Comparison of ENCODE assay signal across 1 cellular context in the genomic region with DNA sequence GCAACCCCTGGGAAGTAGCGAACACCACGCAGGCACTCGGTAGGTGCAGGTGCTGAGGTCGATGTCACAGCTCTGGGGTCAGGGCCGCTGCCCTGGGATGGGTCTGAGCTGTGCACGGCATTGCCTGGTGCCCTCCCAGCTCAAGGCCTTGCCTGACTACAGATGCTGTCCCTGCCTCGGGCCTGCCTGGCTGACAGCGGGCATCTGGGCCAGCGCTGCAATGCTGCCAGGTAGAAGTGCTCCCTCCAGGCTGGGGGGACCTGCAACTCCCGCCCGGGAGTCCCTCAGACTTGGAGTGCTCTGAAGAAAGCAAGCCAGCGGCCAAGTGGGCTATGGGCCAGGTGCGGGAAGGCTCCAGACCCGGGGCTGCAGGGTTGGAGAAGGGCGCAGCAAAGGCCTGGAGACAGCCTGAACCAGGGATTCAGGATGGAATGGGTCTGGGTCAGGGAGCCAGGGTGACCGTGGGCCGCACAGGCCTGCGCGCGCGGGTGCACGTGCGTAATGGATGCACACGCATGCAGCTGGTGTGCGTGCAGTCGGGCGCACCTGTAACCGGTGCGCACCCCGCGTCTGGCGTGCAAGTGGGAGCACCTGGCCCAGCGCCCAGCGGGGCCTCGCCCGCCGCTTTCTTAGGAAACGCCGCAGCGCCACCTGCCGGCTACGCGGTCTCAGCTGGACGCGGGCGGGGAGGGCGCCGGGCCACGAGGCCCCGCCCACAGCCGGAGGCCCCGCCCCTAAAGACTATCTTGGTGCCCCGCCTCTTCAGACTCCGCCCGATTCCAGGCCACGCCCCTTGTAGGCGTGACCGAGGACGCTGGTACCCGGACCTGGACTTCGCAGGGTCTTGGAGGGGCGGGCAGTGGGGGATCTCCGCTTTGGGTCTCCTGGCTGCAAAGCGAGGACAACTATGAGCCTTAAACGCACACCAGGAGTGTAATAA.
TF ChIP-seq lines count a peak whose summit lies in the region.

No MANE protein-coding gene starts in this region.

TF ChIP-seq in K562, 482 proteins besides CTCF, POLR2A, EP300 and RAD21 (continued from another document and continues in another):
- TF ChIP-seq ETV6 (IDR thresholded peaks at IDR 0.05; ENCODE audit: borderline replicate concordance in 1 of 2, low read depth in 2 of 2, low read length in 1 of 2) (no peak), ETV6 (CRISPR knock-in tag; IDR thresholded peaks at IDR 0.05; ENCODE audit: borderline replicate concordance) (peak; percentile 47; the same call in 1 of the 2 replicates), GABPB2 (CRISPR knock-in tag; conservative IDR thresholded peaks at IDR 0.05) (no peak), ATF7 (IDR thresholded peaks at IDR 0.05) (peak; percentile 51; the same call in 1 of the 2 replicates), TEAD1 (CRISPR knock-in tag; IDR thresholded peaks at IDR 0.05) (peak in 1 of 2 experiments; percentile 13; a peak in 1 of 4 replicates), CXXC5 (CRISPR knock-in tag; IDR thresholded peaks at IDR 0.05) (peak; percentile 88), CCNT2 (IDR thresholded peaks at IDR 0.05; ENCODE audit: borderline replicate concordance, extremely low read depth, insufficient read length, low read depth, low read length) (peak; percentile 60), TEAD2 (tag; IDR thresholded peaks at IDR 0.05) (no peak), ID3 (CRISPR knock-in tag; IDR thresholded peaks at IDR 0.05) (no peak), ID3 (tag; IDR thresholded peaks at IDR 0.05) (no peak), MGA (IDR thresholded peaks at IDR 0.05) (0 out of 2 replicates have a peak, but pooled peaks have one; percentile 43), TRIM28 (IDR thresholded peaks at IDR 0.05) (no peak), ETV1 (tag; conservative IDR thresholded peaks at IDR 0.05; ENCODE audit: low read depth) (no peak), SNIP1 (IDR thresholded peaks at IDR 0.05; ENCODE audit: low read depth) (no peak), ZNF583 (CRISPR knock-in tag; IDR thresholded peaks at IDR 0.05) (no peak), GTF2A2 (tag; IDR thresholded peaks at IDR 0.05) (no peak), FOXP4 (CRISPR knock-in tag; IDR thresholded peaks at IDR 0.05; ENCODE audit: borderline replicate concordance) (peak; percentile 91), FOXP1 (CRISPR knock-in tag; IDR thresholded peaks at IDR 0.05) (0 out of 2 replicates have a peak, but pooled peaks have one; percentile 46), DACH1 (IDR thresholded peaks at IDR 0.05; ENCODE audit: partially characterized antibody) (peak; percentile 46), ELF4 (CRISPR knock-in tag; IDR thresholded peaks at IDR 0.05) (no peak), SAFB (IDR thresholded peaks at IDR 0.05; ENCODE audit: borderline replicate concordance, low read depth, low read length) (0 out of 2 replicates have a peak, but pooled peaks have one; percentile 32), SP2 (IDR thresholded peaks at IDR 0.05; ENCODE audit: extremely low read depth, low read depth, low read length, poor library complexity, severe bottlenecking) (no peak), MITF (IDR thresholded peaks at IDR 0.05) (no peak), YBX1 (IDR thresholded peaks at IDR 0.05) (no peak), RBM14 (IDR thresholded peaks at IDR 0.05; ENCODE audit: borderline replicate concordance, insufficient read depth, low read depth, low read length) (no peak), PCBP1 (IDR thresholded peaks at IDR 0.05; ENCODE audit: low read depth, low read length, poor library complexity, severe bottlenecking) (peak; percentile 55), ZBTB26 (CRISPR knock-in tag; IDR thresholded peaks at IDR 0.05) (no peak)
- TF ChIP-seq, protein P1, sequence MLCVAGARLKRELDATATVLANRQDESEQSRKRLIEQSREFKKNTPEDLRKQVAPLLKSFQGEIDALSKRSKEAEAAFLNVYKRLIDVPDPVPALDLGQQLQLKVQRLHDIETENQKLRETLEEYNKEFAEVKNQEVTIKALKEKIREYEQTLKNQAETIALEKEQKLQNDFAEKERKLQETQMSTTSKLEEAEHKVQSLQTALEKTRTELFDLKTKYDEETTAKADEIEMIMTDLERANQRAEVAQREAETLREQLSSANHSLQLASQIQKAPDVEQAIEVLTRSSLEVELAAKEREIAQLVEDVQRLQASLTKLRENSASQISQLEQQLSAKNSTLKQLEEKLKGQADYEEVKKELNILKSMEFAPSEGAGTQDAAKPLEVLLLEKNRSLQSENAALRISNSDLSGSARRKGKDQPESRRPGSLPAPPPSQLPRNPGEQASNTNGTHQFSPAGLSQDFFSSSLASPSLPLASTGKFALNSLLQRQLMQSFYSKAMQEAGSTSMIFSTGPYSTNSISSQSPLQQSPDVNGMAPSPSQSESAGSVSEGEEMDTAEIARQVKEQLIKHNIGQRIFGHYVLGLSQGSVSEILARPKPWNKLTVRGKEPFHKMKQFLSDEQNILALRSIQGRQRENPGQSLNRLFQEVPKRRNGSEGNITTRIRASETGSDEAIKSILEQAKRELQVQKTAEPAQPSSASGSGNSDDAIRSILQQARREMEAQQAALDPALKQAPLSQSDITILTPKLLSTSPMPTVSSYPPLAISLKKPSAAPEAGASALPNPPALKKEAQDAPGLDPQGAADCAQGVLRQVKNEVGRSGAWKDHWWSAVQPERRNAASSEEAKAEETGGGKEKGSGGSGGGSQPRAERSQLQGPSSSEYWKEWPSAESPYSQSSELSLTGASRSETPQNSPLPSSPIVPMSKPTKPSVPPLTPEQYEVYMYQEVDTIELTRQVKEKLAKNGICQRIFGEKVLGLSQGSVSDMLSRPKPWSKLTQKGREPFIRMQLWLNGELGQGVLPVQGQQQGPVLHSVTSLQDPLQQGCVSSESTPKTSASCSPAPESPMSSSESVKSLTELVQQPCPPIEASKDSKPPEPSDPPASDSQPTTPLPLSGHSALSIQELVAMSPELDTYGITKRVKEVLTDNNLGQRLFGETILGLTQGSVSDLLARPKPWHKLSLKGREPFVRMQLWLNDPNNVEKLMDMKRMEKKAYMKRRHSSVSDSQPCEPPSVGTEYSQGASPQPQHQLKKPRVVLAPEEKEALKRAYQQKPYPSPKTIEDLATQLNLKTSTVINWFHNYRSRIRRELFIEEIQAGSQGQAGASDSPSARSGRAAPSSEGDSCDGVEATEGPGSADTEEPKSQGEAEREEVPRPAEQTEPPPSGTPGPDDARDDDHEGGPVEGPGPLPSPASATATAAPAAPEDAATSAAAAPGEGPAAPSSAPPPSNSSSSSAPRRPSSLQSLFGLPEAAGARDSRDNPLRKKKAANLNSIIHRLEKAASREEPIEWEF (CRISPR knock-in tag; IDR thresholded peaks at IDR 0.05) = no peak
